In genomic region chr22:44249376-44250147, GRCh38 we compare ENCODE assay signal across 19 cellular contexts.
"Had no signal": no experiment of that assay in that cellular context is flagged by ENCODE, and none has a peak within 500 bp of the region (broad histone marks: within the 10 kb centered on the region; RNA-seq: fewer than 3 reads in every experiment).

No MANE protein-coding gene starts in this region.

- ATAC-seq: left colon, left ventricle myocardium superior, natural killer cell, pancreas, sciatic nerve had no signal

- H3K9me3 ChIP-seq: pancreas, suprapubic skin, thyroid gland had no signal

- H3K27me3 ChIP-seq: hepatocyte, pancreas, thyroid gland had no signal

- DNase-seq: effector CD4-positive, alpha-beta T cell; endodermal cell; erythroblast; foreskin melanocyte; left colon; left ventricle myocardium superior; mesendoderm; natural killer cell; pancreas; spleen; stimulated activated CD4-positive, alpha-beta T cell treated with anti-CD3 and anti-CD28 coated beads, Interleukin-15, amount 100 ng/mL, for 24 hours; stimulated activated CD4-positive, alpha-beta T cell treated with anti-CD3 and anti-CD28 coated beads, Interleukin-1b, Interleukin-23, amount 100 ng/mL, for 48 hours; stimulated activated CD4-positive, alpha-beta T cell treated with anti-CD3 and anti-CD28 coated beads, Interleukin-4, amount 100 ng/mL, for 4 hours; stimulated activated naive CD4-positive, alpha-beta T cell; thyroid gland had no signal

- H3K4me1 ChIP-seq: pancreas, spleen, suprapubic skin, thyroid gland had no signal

- H3K27ac ChIP-seq: coronary artery, hepatocyte, pancreas, spleen, suprapubic skin, thyroid gland had no signal

- H3K36me3 ChIP-seq: pancreas, spleen, suprapubic skin, thyroid gland had no signal

- H3K4me3 ChIP-seq: coronary artery, hepatocyte, pancreas, spleen, suprapubic skin, thyroid gland had no signal
